In the genomic region with DNA sequence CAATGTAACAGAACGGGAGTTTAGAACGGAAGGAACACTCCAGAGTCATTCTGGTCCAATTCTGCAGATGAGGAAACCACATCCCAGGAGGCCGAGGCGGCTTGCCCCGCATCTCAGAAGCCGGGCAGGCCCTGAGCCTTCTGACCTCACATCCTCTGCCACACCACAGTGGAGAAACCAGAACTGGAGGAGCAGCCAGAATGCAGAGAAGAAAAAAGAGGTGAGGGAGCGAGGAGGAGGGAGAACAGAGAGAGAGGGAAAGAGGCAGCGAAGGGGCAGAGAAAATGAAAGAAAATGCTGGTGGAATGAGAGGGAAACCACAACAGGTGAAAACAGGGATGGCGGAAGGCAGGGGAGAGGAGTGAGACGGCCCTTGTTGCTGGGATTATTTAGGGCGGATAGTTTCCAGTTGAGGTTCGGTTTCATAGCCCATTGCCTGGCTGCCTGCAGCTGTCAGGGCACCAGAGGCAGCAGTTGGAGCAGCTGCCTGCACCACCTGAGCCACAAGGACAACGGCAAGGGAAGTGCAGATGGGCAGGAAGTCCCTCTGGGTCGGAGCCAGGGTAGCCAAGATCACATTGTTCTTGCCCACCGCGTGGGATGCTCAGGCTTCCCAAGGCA, we compare ENCODE assay signal across 9 cellular contexts.
A peak's percentile ranks its signal among the peaks of the same experiment; 100 is the strongest.
DNase-seq lines count a peak whose midpoint lies in the region; ATAC-seq and TF ChIP-seq lines count a peak whose summit lies in the region.
"Had no signal": no experiment of that assay in that cellular context is flagged by ENCODE, and none has a peak within 500 bp of the region (broad histone marks: within the 10 kb centered on the region; RNA-seq: fewer than 3 reads in every experiment).

Gene HMHB1, plus strand, starts transcription at position 77 of the 621 bp plus-strand sequence.

- TF ChIP-seq CTCF in GM12865 (IDR thresholded peaks at IDR 0.05; ENCODE audit: insufficient read depth, low read depth, low read length, missing control alignments) (no peak), GM10266 (IDR thresholded peaks at IDR 0.05; ENCODE audit: control insufficient read depth, insufficient read depth, low read depth, missing control alignments) (no peak)

- peak; percentile 60 for ATAC-seq in GM21515 (IDR thresholded peaks at IDR 0.05; ENCODE audit: unreplicated experiment)
- ATAC-seq in memory B cell (ENCODE audit: low read depth) = no peak
- ATAC-seq in GM18858 (IDR thresholded peaks at IDR 0.05; ENCODE audit: unreplicated experiment) = no peak
- ATAC-seq: pancreas had no signal

- no peaks in the 10 kb centered on the region for H3K9me3 Mint-ChIP-seq in memory B cell
- H3K9me3 Mint-ChIP-seq: dendritic cell treated with granulocyte-macrophage colony-stimulating factor and Interleukin-4, amounts not matched to agents 40 ng/mL and 50 ng/mL, for 4 days had no signal

- H3K4me3 Mint-ChIP-seq in memory B cell = peak within 1 kb of the TSS; percentile 54
- H3K4me3 Mint-ChIP-seq: dendritic cell treated with granulocyte-macrophage colony-stimulating factor and Interleukin-4, amounts not matched to agents 40 ng/mL and 50 ng/mL, for 4 days had no signal

- H3K27me3 Mint-ChIP-seq in memory B cell = peaks cover 2% of the 10 kb centered on the region

- H3K4me3 ChIP-seq in GM12865 (ENCODE audit: low read depth, low read length) = peak within 1 kb of the TSS; percentile 53
- H3K4me3 ChIP-seq: pancreas had no signal

- DNase-seq in GM12865 (ENCODE audit: low read depth) (peak; percentile 71), NCI-H2171 treated with DMSO at 0.1 percent for 48 hours (lab: John Stamatoyannopoulos, UW) (peak; percentile 74), memory B cell (ENCODE audit: low spot score in 2 of 2) (no peak), GM10266 (ENCODE audit: extremely low spot score) (no peak), NCI-H526 (lab: John Stamatoyannopoulos, UW) (no peak)

- no peak within 1 kb of the TSS for H3K27ac Mint-ChIP-seq in memory B cell
- H3K27ac Mint-ChIP-seq: dendritic cell treated with granulocyte-macrophage colony-stimulating factor and Interleukin-4, amounts not matched to agents 40 ng/mL and 50 ng/mL, for 4 days had no signal

- H3K36me3 Mint-ChIP-seq in memory B cell = no peaks in the 10 kb centered on the region

- H3K4me1 Mint-ChIP-seq in memory B cell = peaks cover 8% of the 10 kb centered on the region

Comparison
In these comparisons a context has a peak if more than half of its experiments do, and no peak if none do; other contexts are left out.
1. DNase-seq: peak in GM12865 (single experiment) and NCI-H2171 treated with DMSO at 0.1 percent for 48 hours (single experiment); none in memory B cell (0 of 2), GM10266 (single experiment) and NCI-H526 (0 of 2).